In genomic region chr3:81985996-81986723, GRCh38 we compare ENCODE assay signal across 18 cellular contexts.
"Had no signal": no experiment of that assay in that cellular context is flagged by ENCODE, and none has a peak within 500 bp of the region (broad histone marks: within the 10 kb centered on the region; RNA-seq: fewer than 3 reads in every experiment).

No MANE protein-coding gene starts in this region.

- H3K36me3 Mint-ChIP-seq: activated naive CD8-positive, alpha-beta T cell; naive thymus-derived CD8-positive, alpha-beta T cell; stimulated activated naive B cell treated with anti-CD40 and anti-IgM and Interleukin-4, amounts not matched to agents 10 μg/mL and 1 μg/mL and 100 μg/mL, for 72 hours had no signal

- H3K27me3 Mint-ChIP-seq: activated CD4-positive, alpha-beta T cell treated with anti-CD3 and anti-CD28 coated beads, Interleukin-2, amount 10 ng/mL, durations not matched to agents 24 days and 14 days; activated naive CD8-positive, alpha-beta T cell; stimulated activated naive B cell treated with anti-CD40 and anti-IgM and Interleukin-4, amounts not matched to agents 10 μg/mL and 1 μg/mL and 100 μg/mL, for 72 hours had no signal

- H3K4me1 ChIP-seq: left lung, transverse colon had no signal

- H3K36me3 ChIP-seq: left lung, transverse colon had no signal

- H3K27ac ChIP-seq: dorsolateral prefrontal cortex, left lung, transverse colon had no signal

- DNase-seq: activated CD4-positive, alpha-beta T cell treated with anti-CD3 and anti-CD28 coated beads, Interleukin-2, amount 10 ng/mL, durations not matched to agents 24 days and 14 days; activated CD4-positive, CD25-positive, alpha-beta regulatory T cell; activated CD8-positive, alpha-beta memory T cell treated with anti-CD3 and anti-CD28 coated beads, Interleukin-2, amount 50 U/mL, for 4 hours; activated CD8-positive, alpha-beta T cell treated with anti-CD3 and anti-CD28 coated beads, Interleukin-2, amount 10 ng/mL, durations not matched to agents 7 days and 5 days; activated gamma-delta T cell treated with Interleukin-2 at 50 U/mL for 16 hours; activated T-cell treated with anti-CD3 and anti-CD28 coated beads, Interleukin-2, amount 50 U/mL, for 72 hours; amniotic stem cell; dorsolateral prefrontal cortex; islet precursor cell; left lung; mucosa of descending colon; naive thymus-derived CD8-positive, alpha-beta T cell; posterior cingulate gyrus; stimulated activated CD4-positive, alpha-beta T cell treated with anti-CD3 and anti-CD28 coated beads, Interleukin-15, amount 100 ng/mL, for 24 hours; stimulated activated CD4-positive, alpha-beta T cell treated with anti-CD3 and anti-CD28 coated beads, Interleukin-4, amount 100 ng/mL, for 1 hour; stimulated activated naive B cell treated with anti-CD40 and anti-IgM and Interleukin-4, amounts not matched to agents 10 μg/mL and 1 μg/mL and 100 μg/mL, for 72 hours; transverse colon had no signal

- H3K27me3 ChIP-seq: dorsolateral prefrontal cortex, left lung, transverse colon had no signal

- H3K9me3 ChIP-seq: mucosa of descending colon, transverse colon had no signal

- H3K9me3 Mint-ChIP-seq: activated CD4-positive, alpha-beta T cell treated with anti-CD3 and anti-CD28 coated beads, Interleukin-2, amount 10 ng/mL, durations not matched to agents 24 days and 14 days; activated T-cell treated with anti-CD3 and anti-CD28 coated beads, Interleukin-2, amount 50 U/mL, for 72 hours; stimulated activated naive B cell treated with anti-CD40 and anti-IgM and Interleukin-4, amounts not matched to agents 10 μg/mL and 1 μg/mL and 100 μg/mL, for 72 hours had no signal

- H3K4me1 Mint-ChIP-seq: activated CD4-positive, alpha-beta T cell treated with anti-CD3 and anti-CD28 coated beads, Interleukin-2, amount 10 ng/mL, durations not matched to agents 24 days and 14 days; naive thymus-derived CD8-positive, alpha-beta T cell; stimulated activated naive B cell treated with anti-CD40 and anti-IgM and Interleukin-4, amounts not matched to agents 10 μg/mL and 1 μg/mL and 100 μg/mL, for 72 hours had no signal

- H3K4me3 Mint-ChIP-seq: activated CD4-positive, alpha-beta T cell treated with anti-CD3 and anti-CD28 coated beads, Interleukin-2, amount 10 ng/mL, durations not matched to agents 24 days and 14 days; activated CD8-positive, alpha-beta T cell treated with anti-CD3 and anti-CD28 coated beads, Interleukin-2, amount 10 ng/mL, durations not matched to agents 7 days and 5 days; activated naive CD8-positive, alpha-beta T cell; activated T-cell treated with anti-CD3 and anti-CD28 coated beads, Interleukin-2, amount 50 U/mL, for 72 hours; naive thymus-derived CD8-positive, alpha-beta T cell; stimulated activated naive B cell treated with anti-CD40 and anti-IgM and Interleukin-4, amounts not matched to agents 10 μg/mL and 1 μg/mL and 100 μg/mL, for 72 hours had no signal

- H3K4me3 ChIP-seq: dorsolateral prefrontal cortex, left lung, mucosa of descending colon, transverse colon had no signal

- H3K27ac Mint-ChIP-seq: activated CD4-positive, alpha-beta T cell treated with anti-CD3 and anti-CD28 coated beads, Interleukin-2, amount 10 ng/mL, durations not matched to agents 24 days and 14 days; activated CD8-positive, alpha-beta T cell treated with anti-CD3 and anti-CD28 coated beads, Interleukin-2, amount 10 ng/mL, durations not matched to agents 7 days and 5 days; activated naive CD8-positive, alpha-beta T cell; activated T-cell treated with anti-CD3 and anti-CD28 coated beads, Interleukin-2, amount 50 U/mL, for 72 hours; naive thymus-derived CD8-positive, alpha-beta T cell; stimulated activated naive B cell treated with anti-CD40 and anti-IgM and Interleukin-4, amounts not matched to agents 10 μg/mL and 1 μg/mL and 100 μg/mL, for 72 hours had no signal
